32 cellular contexts compared by ENCODE assay signal in genomic region chr2:109084341-109084740, GRCh38.
"Had no signal": no experiment of that assay in that cellular context is flagged by ENCODE, and none has a peak within 500 bp of the region (broad histone marks: within the 10 kb centered on the region; RNA-seq: fewer than 3 reads in every experiment).

No MANE protein-coding gene starts in this region.

- H3K4me1 Mint-ChIP-seq: activated B cell treated with CpG ODN at 0.5 μM for 24 hours had no signal

- DNase-seq: activated B cell treated with CpG ODN at 0.5 μM for 24 hours; activated CD4-positive, alpha-beta memory T cell treated with anti-CD3 and anti-CD28 coated beads for 36 hours; activated CD4-positive, alpha-beta T cell treated with anti-CD3 and anti-CD28 coated beads for 4 hours; activated CD4-positive, alpha-beta T cell treated with anti-CD3 and anti-CD28 coated beads, Interleukin-2, amount 50 U/mL, for 1 hour; activated CD4-positive, CD25-positive, alpha-beta regulatory T cell treated with anti-CD3 and anti-CD28 coated beads, Interleukin-2, amount 50 U/mL, for 72 hours; activated gamma-delta T cell treated with Interleukin-2 at 50 U/mL for 16 hours; activated naive CD4-positive, alpha-beta T cell treated with anti-CD3 and anti-CD28 coated beads for 36 hours; activated T-cell treated with anti-CD3 and anti-CD28 coated beads for 4 hours; activated T-cell treated with anti-CD3 and anti-CD28 coated beads, Interleukin-2, amount 50 U/mL, for 4 hours; adrenal gland; body of pancreas; Kasumi-1; KG1; MG63; NCI-H1048; NCI-H1105 treated with DMSO at 0.1 percent for 48 hours; NCI-H1436; NCI-H1694; NCI-H1930; NCI-H2171 treated with DMSO at 0.1 percent for 48 hours; NCI-H345; NCI-H526; NCI-H748 treated with DMSO at 0.1 percent for 48 hours; NK-92 treated with Interleukin-12 subunit alpha and Interleukin-12 subunit beta, amount 100 ng/mL, for 24 hours; PC-9; SW 1271; T-helper 1 cell; T-helper 2 cell; T-helper 9 cell had no signal

- ATAC-seq: activated naive CD4-positive, alpha-beta T cell treated with anti-CD3 and anti-CD28 coated beads, Interleukin-2, amount 50 U/mL, for 72 hours; activated T-cell treated with anti-CD3 and anti-CD28 coated beads, Interleukin-2, amount 50 U/mL, for 4 hours; body of pancreas; Right ventricle myocardium inferior had no signal

- H3K4me3 Mint-ChIP-seq: activated B cell treated with CpG ODN at 0.5 μM for 24 hours; activated CD4-positive, alpha-beta memory T cell treated with anti-CD3 and anti-CD28 coated beads for 36 hours; activated naive CD4-positive, alpha-beta T cell treated with anti-CD3 and anti-CD28 coated beads for 36 hours; activated T-cell treated with anti-CD3 and anti-CD28 coated beads, Interleukin-2, amount 50 U/mL, for 4 hours; activated T-helper 1 cell treated with anti-CD3 and anti-CD28 coated beads, Interleukin-12 subunit alpha, Interleukin-12 subunit beta, Interleukin-2, Interleukin-4 antibody, amounts not matched to agents 30 ng/mL and 10 ng/mL and 1 ng/mL, durations not matched to agents 14 hours and 24 hours and 36 hours had no signal

- H3K9me3 Mint-ChIP-seq: activated B cell treated with CpG ODN at 0.5 μM for 24 hours; activated CD4-positive, alpha-beta memory T cell treated with anti-CD3 and anti-CD28 coated beads for 36 hours; activated naive CD4-positive, alpha-beta T cell treated with anti-CD3 and anti-CD28 coated beads for 36 hours; activated T-cell treated with anti-CD3 and anti-CD28 coated beads, Interleukin-2, amount 50 U/mL, for 4 hours had no signal

- H3K27ac Mint-ChIP-seq: activated B cell treated with CpG ODN at 0.5 μM for 24 hours; activated CD4-positive, alpha-beta memory T cell treated with anti-CD3 and anti-CD28 coated beads for 36 hours; activated naive CD4-positive, alpha-beta T cell treated with anti-CD3 and anti-CD28 coated beads for 36 hours; activated naive CD4-positive, alpha-beta T cell treated with anti-CD3 and anti-CD28 coated beads, Interleukin-2, amount 50 U/mL, for 72 hours; activated T-helper 1 cell treated with anti-CD3 and anti-CD28 coated beads, Interleukin-12 subunit alpha, Interleukin-12 subunit beta, Interleukin-2, Interleukin-4 antibody, amounts not matched to agents 30 ng/mL and 10 ng/mL and 1 ng/mL, durations not matched to agents 14 hours and 24 hours and 36 hours had no signal

- H3K36me3 Mint-ChIP-seq: activated CD4-positive, alpha-beta memory T cell treated with anti-CD3 and anti-CD28 coated beads for 36 hours; activated naive CD4-positive, alpha-beta T cell treated with anti-CD3 and anti-CD28 coated beads, Interleukin-2, amount 50 U/mL, for 72 hours had no signal
